ENCODE assay signal across 22 cellular contexts in genomic region chr5:157362982-157363381, GRCh38.
DNase-seq lines count a peak whose midpoint lies in the region; ATAC-seq and TF ChIP-seq lines count a peak whose summit lies in the region.
"Had no signal": no experiment of that assay in that cellular context is flagged by ENCODE, and none has a peak within 500 bp of the region (broad histone marks: within the 10 kb centered on the region; RNA-seq: fewer than 3 reads in every experiment).

No MANE protein-coding gene starts in this region.

- H3K27ac ChIP-seq in RWPE2 (ENCODE audit: poor library complexity, severe bottlenecking) (no peak overlapping the region), trophoblast cell (ENCODE audit: low read depth, low read length) (no peak overlapping the region), breast epithelium (no peak overlapping the region)
- H3K27ac ChIP-seq: SK-N-MC had no signal

- H3K4me2 ChIP-seq in trophoblast cell (ENCODE audit: low read length): no peak overlapping the region
- H3K4me2 ChIP-seq: smooth muscle cell had no signal

- no peaks in the 10 kb centered on the region for H3K27me3 ChIP-seq in RWPE2 (ENCODE audit: insufficient read depth, poor library complexity, severe bottlenecking)
- H3K27me3 ChIP-seq in trophoblast cell (ENCODE audit: insufficient read depth, low read length): no peaks in the 10 kb centered on the region
- H3K27me3 ChIP-seq in breast epithelium: no peaks in the 10 kb centered on the region
- H3K27me3 ChIP-seq: BE2C had no signal

- H3K9me3 ChIP-seq in RWPE2 (ENCODE audit: severe bottlenecking) (no peaks in the 10 kb centered on the region), trophoblast cell (ENCODE audit: insufficient read depth, low read depth, low read length) (no peaks in the 10 kb centered on the region), breast epithelium (no peaks in the 10 kb centered on the region)
- H3K9me3 ChIP-seq: BE2C had no signal

- no peak overlapping the region for H4K8ac ChIP-seq in trophoblast cell (ENCODE audit: low read depth, low read length)

- no peaks in the 10 kb centered on the region for H3K9me3 Mint-ChIP-seq in central memory CD8-positive, alpha-beta T cell
- H3K9me3 Mint-ChIP-seq: endodermal cell, WTC11 had no signal

- peak overlapping the region; percentile 8 for H4K91ac ChIP-seq in trophoblast cell (ENCODE audit: low read depth, low read length)

- H3K4me3 Mint-ChIP-seq in central memory CD8-positive, alpha-beta T cell: no peak overlapping the region
- H3K4me3 Mint-ChIP-seq: endodermal cell, WTC11 had no signal

- TF ChIP-seq POLR2A in breast epithelium (IDR thresholded peaks at IDR 0.05): no peak

- peaks cover 8% of the 10 kb centered on the region for H3K79me1 ChIP-seq in trophoblast cell (ENCODE audit: low read length)

- no peak overlapping the region for H4K12ac ChIP-seq in trophoblast cell (ENCODE audit: low read depth, low read length)

- peaks cover 81% of the 10 kb centered on the region for H3K36me3 Mint-ChIP-seq in central memory CD8-positive, alpha-beta T cell (ENCODE audit: insufficient read depth)

- intact Hi-C loops in breast epithelium (cut with DNase I; ENCODE audit: low total_unique reads): no loop called here

- H3K4ac ChIP-seq in trophoblast cell (ENCODE audit: low read depth, low read length): no peak overlapping the region

- no peaks in the 10 kb centered on the region for H3K36me3 ChIP-seq in RWPE2 (ENCODE audit: low read depth)
- peaks cover 0 to 3% of the 10 kb centered on the region in 2 experiments for H3K36me3 ChIP-seq in trophoblast cell (ENCODE audit: control insufficient read depth in 1 of 2, insufficient read depth in 2 of 2, low read length in 2 of 2)
- no peaks in the 10 kb centered on the region for H3K36me3 ChIP-seq in breast epithelium
- H3K36me3 ChIP-seq: BE2C had no signal

- no peak overlapping the region for H3K9ac ChIP-seq in trophoblast cell (ENCODE audit: low read length)

- no CpG with 5 or more reads among the region's 7 CpGs for WGBS in trophoblast cell (ENCODE audit: extremely low coverage, insufficient coverage, insufficient read length)

- no peak overlapping the region for H3K18ac ChIP-seq in trophoblast cell (ENCODE audit: low read length)

- ATAC-seq in RWPE2 (ENCODE audit: low read depth) (0 out of 3 replicates have a peak, but pooled peaks have one; percentile 12), HG02884 (IDR thresholded peaks at IDR 0.05; ENCODE audit: unreplicated experiment) (no peak), GM19467 (IDR thresholded peaks at IDR 0.05; ENCODE audit: unreplicated experiment) (no peak)
- no peak for ATAC-seq in central memory CD8-positive, alpha-beta T cell (replicated peaks; ENCODE audit: extremely low read depth, poor library complexity, severe bottlenecking)
- ATAC-seq: HCT116, left lobe of liver, WTC11 had no signal

- peak; percentile 9 for DNase-seq in activated CD8-positive, alpha-beta memory T cell treated with anti-CD3 and anti-CD28 coated beads for 24 hours
- DNase-seq in activated CD8-positive, alpha-beta memory T cell treated with anti-CD3 and anti-CD28 coated beads, Interleukin-2, amount 50 U/mL, for 4 hours: no peak
- DNase-seq in RWPE2 (ENCODE audit: low spot score) (no peak), trophoblast cell (no peak), breast epithelium (ENCODE audit: low spot score in 2 of 2) (no peak)
- no peak for DNase-seq in central memory CD8-positive, alpha-beta T cell (ENCODE audit: low spot score in 2 of 2)
- DNase-seq: activated effector memory CD4-positive, alpha-beta T cell treated with Interleukin-2 at 50 U/mL for 16 hours; BE2C; endodermal cell; Kasumi-1; midbrain; NCI-H2029 treated with DMSO at 0.1 percent for 48 hours; NCI-H446 treated with DMSO at 0.1 percent for 48 hours; stimulated activated CD4-positive, alpha-beta T cell treated with anti-CD3 and anti-CD28 coated beads, Interleukin-4, amount 100 ng/mL, for 1 hour; T-helper 9 cell had no signal

- H2BK120ac ChIP-seq in trophoblast cell (ENCODE audit: insufficient read depth, low read length, poor library complexity): no peak overlapping the region

- TF ChIP-seq CTCF in RWPE2 (IDR thresholded peaks at IDR 0.05; ENCODE audit: poor library complexity, severe bottlenecking): no peak
- TF ChIP-seq CTCF in breast epithelium (IDR thresholded peaks at IDR 0.05): no peak

- H3K23ac ChIP-seq in trophoblast cell (ENCODE audit: low read length): no peak overlapping the region

- no peak overlapping the region for H3K14ac ChIP-seq in trophoblast cell (ENCODE audit: low read length)

- no peaks in the 10 kb centered on the region for H3K27me3 Mint-ChIP-seq in central memory CD8-positive, alpha-beta T cell

- H2AK5ac ChIP-seq in trophoblast cell (ENCODE audit: low read length): peak overlapping the region; percentile 46

- peak overlapping the region; percentile 75 for H3K27ac Mint-ChIP-seq in central memory CD8-positive, alpha-beta T cell (ENCODE audit: low read depth)
- H3K27ac Mint-ChIP-seq: endodermal cell, WTC11 had no signal

- no peak overlapping the region for H2BK5ac ChIP-seq in trophoblast cell (ENCODE audit: low read depth, low read length, poor library complexity)

- H3K4me1 ChIP-seq in RWPE2 (ENCODE audit: insufficient read depth, poor library complexity, severe bottlenecking) (no peaks in the 10 kb centered on the region), trophoblast cell (ENCODE audit: control insufficient read depth in 1 of 2, insufficient read depth in 2 of 2, low read length in 2 of 2) (peaks cover 2 to 11% of the 10 kb centered on the region in 2 experiments), breast epithelium (no peaks in the 10 kb centered on the region)

- no peak overlapping the region for H2AFZ ChIP-seq in trophoblast cell (ENCODE audit: insufficient read depth, low read length, poor library complexity)

- no peaks in the 10 kb centered on the region for H3K79me2 ChIP-seq in trophoblast cell (ENCODE audit: control insufficient read depth, insufficient read depth, low read length, poor library complexity)

- peaks cover 23% of the 10 kb centered on the region for H3K4me1 Mint-ChIP-seq in central memory CD8-positive, alpha-beta T cell
- H3K4me1 Mint-ChIP-seq: WTC11 had no signal

- H2BK12ac ChIP-seq in trophoblast cell (ENCODE audit: low read length): no peak overlapping the region

- no peak overlapping the region for H3K4me3 ChIP-seq in RWPE2 (ENCODE audit: severe bottlenecking)
- no peak overlapping the region for H3K4me3 ChIP-seq in trophoblast cell (ENCODE audit: low read depth, low read length)
- H3K4me3 ChIP-seq in breast epithelium: no peak overlapping the region
- H3K4me3 ChIP-seq: SK-N-MC, smooth muscle cell had no signal
